In the genomic region with DNA sequence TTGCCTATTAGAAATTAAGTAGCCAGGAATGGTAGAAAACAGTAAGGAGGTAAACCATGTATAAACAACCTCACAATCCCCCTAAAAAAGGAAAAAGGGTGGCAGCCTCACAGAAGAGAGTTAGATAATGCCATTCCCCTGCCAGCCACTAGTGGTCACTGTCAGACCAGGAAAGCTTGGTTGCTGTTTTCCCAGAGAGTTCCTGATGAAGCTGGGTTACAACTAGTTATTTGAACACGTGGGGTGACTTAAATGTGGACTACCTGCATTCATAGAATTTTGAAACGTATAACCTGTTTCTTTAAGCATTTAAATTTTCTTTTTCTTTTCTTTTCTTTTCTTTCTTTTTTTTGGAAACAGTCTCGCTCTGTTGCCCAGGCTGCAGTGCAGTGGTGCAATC, we compare ENCODE assay signal across 9 cellular contexts. TPM values are rescaled to one million over a fixed set of nuclear protein-coding genes. Genes with fewer than 3 reads are reported as not detected.
A peak's percentile ranks its signal among the peaks of the same experiment; 100 is the strongest.
DNase-seq lines count a peak whose midpoint lies in the region; ATAC-seq and TF ChIP-seq lines count a peak whose summit lies in the region.
"Had no signal": no experiment of that assay in that cellular context is flagged by ENCODE, and none has a peak within 500 bp of the region (broad histone marks: within the 10 kb centered on the region; RNA-seq: fewer than 3 reads in every experiment).

No MANE protein-coding gene starts in this region.

- TF ChIP-seq CTCF in AG10803 (conservative IDR thresholded peaks at IDR 0.05; ENCODE audit: low read length) (peak; percentile 43), GM20000 (IDR thresholded peaks at IDR 0.05; ENCODE audit: extremely low read depth, missing control alignments) (no peak), WI38 (IDR thresholded peaks at IDR 0.05; ENCODE audit: low read depth, low read length) (peak; percentile 31; the same call in 1 of the 2 replicates), liver (IDR thresholded peaks at IDR 0.05; ENCODE audit: low read depth, low read length, missing input control) (peak; percentile 86)

- peaks cover 0 to 8% (median 0%) of the 10 kb centered on the region in 4 donors for H3K36me3 ChIP-seq in liver (ENCODE audit: control insufficient read depth in 4 of 4, insufficient read depth in 3 of 4, low read depth in 1 of 4, low read length in 3 of 4)

- peak overlapping the region in 1 of 2 donors; percentile 84 for H3K27ac ChIP-seq in liver (ENCODE audit: low read depth in 1 of 2, low read length in 2 of 2)

- H3K9ac ChIP-seq in liver (ENCODE audit: low read depth in 1 of 2, low read length in 2 of 2): no peak overlapping the region

- DNase-seq in AG10803 (ENCODE audit: low read depth) (no peak), GM20000 (ENCODE audit: low spot score) (peak; percentile 56), cortex of kidney (lab: John Stamatoyannopoulos, UW) (no peak)
- DNase-seq in activated CD4-positive, CD25-positive, alpha-beta regulatory T cell treated with anti-CD3 and anti-CD28 coated beads, Interleukin-2, amount 50 U/mL, for 72 hours: no peak
- DNase-seq: T1000 had no signal

- TF ChIP-seq RAD21 in liver (IDR thresholded peaks at IDR 0.05): peak; percentile 83 to 87

- no peaks in the 10 kb centered on the region for H3K27me3 ChIP-seq in liver (ENCODE audit: control insufficient read depth in 4 of 4, insufficient read depth in 4 of 4, low read length in 3 of 4)

- WGBS in liver: 71% methylated on average over 3 of the region's 3 CpGs

- peaks cover 10 to 76% (median 65%) of the 10 kb centered on the region in 4 donors for H3K4me1 ChIP-seq in liver (ENCODE audit: control insufficient read depth in 4 of 4, insufficient read depth in 4 of 4, low read length in 3 of 4)

- no peak overlapping the region for H3K4me3 ChIP-seq in AG10803 (ENCODE audit: low read length)
- H3K4me3 ChIP-seq in WI38 (ENCODE audit: low read depth, low read length): no peak overlapping the region
- H3K4me3 ChIP-seq in liver (ENCODE audit: low read depth in 1 of 3, low read length in 3 of 3): no peak overlapping the region

- ATAC-seq in GM21717 (IDR thresholded peaks at IDR 0.05; ENCODE audit: unreplicated experiment) (no peak), HG03039 (IDR thresholded peaks at IDR 0.05; ENCODE audit: unreplicated experiment) (no peak)

- no peaks in the 10 kb centered on the region for H3K9me3 ChIP-seq in liver (ENCODE audit: control insufficient read depth in 4 of 4, low read length in 3 of 4)

TF ChIP-seq in liver, 16 proteins besides CTCF, POLR2A, EP300 and RAD21:
- no peak for TF ChIP-seq FOXA2 (IDR thresholded peaks at IDR 0.05)
- no peak for TF ChIP-seq ZBTB33 (IDR thresholded peaks at IDR 0.05)
- no peak for TF ChIP-seq HNF4A (conservative IDR thresholded peaks at IDR 0.05)
- no peak for TF ChIP-seq HNF4G (IDR thresholded peaks at IDR 0.05)
- TF ChIP-seq, protein P1, sequence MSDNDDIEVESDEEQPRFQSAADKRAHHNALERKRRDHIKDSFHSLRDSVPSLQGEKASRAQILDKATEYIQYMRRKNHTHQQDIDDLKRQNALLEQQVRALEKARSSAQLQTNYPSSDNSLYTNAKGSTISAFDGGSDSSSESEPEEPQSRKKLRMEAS (IDR thresholded peaks at IDR 0.05): no peak
- TF ChIP-seq YY1 (IDR thresholded peaks at IDR 0.05): no peak
- TF ChIP-seq, protein P2, sequence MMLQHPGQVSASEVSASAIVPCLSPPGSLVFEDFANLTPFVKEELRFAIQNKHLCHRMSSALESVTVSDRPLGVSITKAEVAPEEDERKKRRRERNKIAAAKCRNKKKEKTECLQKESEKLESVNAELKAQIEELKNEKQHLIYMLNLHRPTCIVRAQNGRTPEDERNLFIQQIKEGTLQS (IDR thresholded peaks at IDR 0.05): no peak
- no peak for TF ChIP-seq TAF1 (conservative IDR thresholded peaks at IDR 0.05)
- TF ChIP-seq NR2F2 (IDR thresholded peaks at IDR 0.05): no peak
- no peak for TF ChIP-seq RXRA (IDR thresholded peaks at IDR 0.05)
- no peak for TF ChIP-seq SP1 (IDR thresholded peaks at IDR 0.05)
- no peak for TF ChIP-seq EGR1 (IDR thresholded peaks at IDR 0.05; ENCODE audit: low read depth in 2 of 2)
- TF ChIP-seq, protein P3, sequence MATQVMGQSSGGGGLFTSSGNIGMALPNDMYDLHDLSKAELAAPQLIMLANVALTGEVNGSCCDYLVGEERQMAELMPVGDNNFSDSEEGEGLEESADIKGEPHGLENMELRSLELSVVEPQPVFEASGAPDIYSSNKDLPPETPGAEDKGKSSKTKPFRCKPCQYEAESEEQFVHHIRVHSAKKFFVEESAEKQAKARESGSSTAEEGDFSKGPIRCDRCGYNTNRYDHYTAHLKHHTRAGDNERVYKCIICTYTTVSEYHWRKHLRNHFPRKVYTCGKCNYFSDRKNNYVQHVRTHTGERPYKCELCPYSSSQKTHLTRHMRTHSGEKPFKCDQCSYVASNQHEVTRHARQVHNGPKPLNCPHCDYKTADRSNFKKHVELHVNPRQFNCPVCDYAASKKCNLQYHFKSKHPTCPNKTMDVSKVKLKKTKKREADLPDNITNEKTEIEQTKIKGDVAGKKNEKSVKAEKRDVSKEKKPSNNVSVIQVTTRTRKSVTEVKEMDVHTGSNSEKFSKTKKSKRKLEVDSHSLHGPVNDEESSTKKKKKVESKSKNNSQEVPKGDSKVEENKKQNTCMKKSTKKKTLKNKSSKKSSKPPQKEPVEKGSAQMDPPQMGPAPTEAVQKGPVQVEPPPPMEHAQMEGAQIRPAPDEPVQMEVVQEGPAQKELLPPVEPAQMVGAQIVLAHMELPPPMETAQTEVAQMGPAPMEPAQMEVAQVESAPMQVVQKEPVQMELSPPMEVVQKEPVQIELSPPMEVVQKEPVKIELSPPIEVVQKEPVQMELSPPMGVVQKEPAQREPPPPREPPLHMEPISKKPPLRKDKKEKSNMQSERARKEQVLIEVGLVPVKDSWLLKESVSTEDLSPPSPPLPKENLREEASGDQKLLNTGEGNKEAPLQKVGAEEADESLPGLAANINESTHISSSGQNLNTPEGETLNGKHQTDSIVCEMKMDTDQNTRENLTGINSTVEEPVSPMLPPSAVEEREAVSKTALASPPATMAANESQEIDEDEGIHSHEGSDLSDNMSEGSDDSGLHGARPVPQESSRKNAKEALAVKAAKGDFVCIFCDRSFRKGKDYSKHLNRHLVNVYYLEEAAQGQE (IDR thresholded peaks at IDR 0.05): no peak
- no peak for TF ChIP-seq GABPA (IDR thresholded peaks at IDR 0.05 in 1 of 2, conservative IDR thresholded peaks at IDR 0.05 in 1 of 2)
- no peak for TF ChIP-seq FOXA1 (IDR thresholded peaks at IDR 0.05)
- no peak for TF ChIP-seq JUND (IDR thresholded peaks at IDR 0.05)

RNA-seq across cellular contexts. Expression of gene GPRC5C, which starts 5.8 kb away (rescaled TPM):
- 10 to 100 TPM; 34.2 to 86.3 TPM for total RNA-seq in liver
- 100 to 1,000 TPM; 153 to 195 TPM for polyA plus RNA-seq in liver

RNA-seq across cellular contexts. Expression of gene CD300A, which starts 28.7 kb away (rescaled TPM):
- 10 to 100 TPM in 1 of 2 donors, 1 to 10 TPM in 1; 9.0 to 11.5 TPM for total RNA-seq in liver
- polyA plus RNA-seq in liver: 1 to 10 TPM; 2.2 to 7.0 TPM
